8 cellular contexts compared by ENCODE assay signal in genomic region chr9:129173296-129174101, GRCh38. TPM values are rescaled to one million over a fixed set of nuclear protein-coding genes. Genes with fewer than 3 reads are reported as not detected.
A peak's percentile ranks its signal among the peaks of the same experiment; 100 is the strongest.
DNase-seq lines count a peak whose midpoint lies in the region; ATAC-seq and TF ChIP-seq lines count a peak whose summit lies in the region.

No MANE protein-coding gene starts in this region.

- H3K27me3 Mint-ChIP-seq in activated T-cell treated with anti-CD3 and anti-CD28 coated beads, Interleukin-2, amount 50 U/mL, for 4 hours (ENCODE audit: low read depth), result peaks cover 4% of the 10 kb centered on the region

- ATAC-seq in activated T-cell treated with anti-CD3 and anti-CD28 coated beads, Interleukin-2, amount 50 U/mL, for 4 hours, result no peak
- ATAC-seq in GM19328 (IDR thresholded peaks at IDR 0.05; ENCODE audit: unreplicated experiment), result no peak

- H3K27ac ChIP-seq in ascending aorta (peak overlapping the region; percentile 97 to 100), liver (ENCODE audit: low read depth in 1 of 2, low read length in 2 of 2) (peak overlapping the region; percentile 99), tibial artery (peak overlapping the region; percentile 99 to 100)

- H3K27me3 ChIP-seq in ascending aorta (no peaks in the 10 kb centered on the region), liver (ENCODE audit: control insufficient read depth in 4 of 4, insufficient read depth in 4 of 4, low read length in 3 of 4) (no peaks in the 10 kb centered on the region), tibial artery (no peaks in the 10 kb centered on the region)

- no peaks in the 10 kb centered on the region for H3K9me3 Mint-ChIP-seq in activated T-cell treated with anti-CD3 and anti-CD28 coated beads, Interleukin-2, amount 50 U/mL, for 4 hours

- WGBS in liver, result 22% methylated on average over 29 of the region's 29 CpGs

- H3K9ac ChIP-seq in liver (ENCODE audit: low read depth in 1 of 2, low read length in 2 of 2), result peak overlapping the region in 1 of 2 donors; percentile 96

- H3K4me1 ChIP-seq in ascending aorta, result peaks cover 10 to 22% of the 10 kb centered on the region in 2 donors
- H3K4me1 ChIP-seq in liver (ENCODE audit: control insufficient read depth in 4 of 4, insufficient read depth in 4 of 4, low read length in 3 of 4), result peaks cover 2 to 26% (median 8%) of the 10 kb centered on the region in 4 donors
- peaks cover 4 to 32% (median 22%) of the 10 kb centered on the region in 4 donors for H3K4me1 ChIP-seq in tibial artery

- H3K4me3 ChIP-seq in ascending aorta (peak overlapping the region; percentile 81 to 100), liver (ENCODE audit: low read depth in 1 of 3, low read length in 3 of 3) (peak overlapping the region in 2 of 3 donors; percentile 71 to 90), tibial artery (peak overlapping the region; percentile 99 to 100)

- H3K36me3 Mint-ChIP-seq in activated T-cell treated with anti-CD3 and anti-CD28 coated beads, Interleukin-2, amount 50 U/mL, for 4 hours (ENCODE audit: insufficient read depth), result no peaks in the 10 kb centered on the region

- TF ChIP-seq CTCF in ascending aorta (IDR thresholded peaks at IDR 0.05) (no peak), liver (IDR thresholded peaks at IDR 0.05; ENCODE audit: low read depth, low read length, missing input control) (no peak), tibial artery (IDR thresholded peaks at IDR 0.05) (no peak)

- intact Hi-C loops in ascending aorta (cut with DNase I) (loop anchor here (1.0 kb wide), 4 partner anchors 34 to 437 kb away; no protein-coding TSS in a partner anchor), tibial artery (cut with DNase I; ENCODE audit: low total_unique reads) (loop anchor here (2.0 kb wide), 2 partner anchors 33 to 435 kb away; no protein-coding TSS in a partner anchor)

- peak overlapping the region; percentile 52 for H3K4me3 Mint-ChIP-seq in activated T-cell treated with anti-CD3 and anti-CD28 coated beads, Interleukin-2, amount 50 U/mL, for 4 hours

- peaks cover 9% of the 10 kb centered on the region for H3K4me1 Mint-ChIP-seq in activated T-cell treated with anti-CD3 and anti-CD28 coated beads, Interleukin-2, amount 50 U/mL, for 4 hours (ENCODE audit: low read depth)

- no peak for DNase-seq in activated T-cell treated with anti-CD3 and anti-CD28 coated beads, Interleukin-2, amount 50 U/mL, for 4 hours
- no peak for DNase-seq in activated T-cell treated with anti-CD3 and anti-CD28 coated beads, Interleukin-2, amount 50 U/mL, for 48 hours
- no peak for DNase-seq in ascending aorta (ENCODE audit: low spot score in 2 of 2)
- DNase-seq in tibial artery, result no peak
- no peak for DNase-seq in foreskin melanocyte
- DNase-seq in stimulated activated naive CD4-positive, alpha-beta T cell treated with Interleukin-2 at 50 U/mL for 16 hours (lab: John Stamatoyannopoulos, UW), result no peak

- H3K9me3 ChIP-seq in ascending aorta (no peaks in the 10 kb centered on the region), liver (ENCODE audit: control insufficient read depth in 4 of 4, low read length in 3 of 4) (no peaks in the 10 kb centered on the region), tibial artery (no peaks in the 10 kb centered on the region)

- no peak for TF ChIP-seq RAD21 in liver (IDR thresholded peaks at IDR 0.05)

- no peaks in the 10 kb centered on the region for H3K36me3 ChIP-seq in ascending aorta
- H3K36me3 ChIP-seq in liver (ENCODE audit: control insufficient read depth in 4 of 4, insufficient read depth in 3 of 4, low read depth in 1 of 4, low read length in 3 of 4), result no peaks in the 10 kb centered on the region
- H3K36me3 ChIP-seq in tibial artery, result no peaks in the 10 kb centered on the region

TF ChIP-seq in liver, 16 proteins besides CTCF, POLR2A, EP300 and RAD21:
- TF ChIP-seq EGR1 (IDR thresholded peaks at IDR 0.05; ENCODE audit: low read depth in 2 of 2) (no peak), HNF4A (conservative IDR thresholded peaks at IDR 0.05) (no peak), MAX (IDR thresholded peaks at IDR 0.05) (no peak), SP1 (IDR thresholded peaks at IDR 0.05) (no peak), ATF3 (IDR thresholded peaks at IDR 0.05) (no peak), YY1 (IDR thresholded peaks at IDR 0.05) (no peak), ZBTB33 (IDR thresholded peaks at IDR 0.05) (no peak), RXRA (IDR thresholded peaks at IDR 0.05) (no peak), HNF4G (IDR thresholded peaks at IDR 0.05) (no peak), TAF1 (conservative IDR thresholded peaks at IDR 0.05) (no peak), FOXA2 (IDR thresholded peaks at IDR 0.05) (no peak), REST (IDR thresholded peaks at IDR 0.05) (no peak), NR2F2 (IDR thresholded peaks at IDR 0.05) (no peak)

RNA-seq across cellular contexts. Expression of gene IER5L, which starts 4.6 kb away (rescaled TPM):
- 1 to 10 TPM; 1.6 to 1.9 (median 1.8) TPM for total RNA-seq in activated T-cell treated with anti-CD3 and anti-CD28 coated beads, Interleukin-2, amount 50 U/mL, for 4 hours
- total RNA-seq in ascending aorta (86.1 TPM), liver (1 to 10 TPM; 1.9 to 3.0 TPM)
- 1 to 10 TPM in 1 of 2 donors, under 1 TPM in 1; 0.40 to 3.3 TPM for polyA plus RNA-seq in liver

Comparison
In these comparisons a context has a peak if more than half of its experiments do, and no peak if none do; other contexts are left out.
1. RNA of gene IER5L, which starts 4.6 kb away (total RNA-seq): 86.1 TPM in ascending aorta (single experiment); 1.9 to 3.0 TPM in liver and 1.6 to 1.9 TPM in activated T-cell treated with anti-CD3 and anti-CD28 coated beads, Interleukin-2, amount 50 U/mL, for 4 hours; every median in the first group is over 10 times any median in the second.
2. Peak in every context shown above with its lines, with median percentiles within 50 percentile points of each other: H3K27ac ChIP-seq and H3K4me3 ChIP-seq.